Comparison of ENCODE assay signal across 1 cellular context in the genomic region with DNA sequence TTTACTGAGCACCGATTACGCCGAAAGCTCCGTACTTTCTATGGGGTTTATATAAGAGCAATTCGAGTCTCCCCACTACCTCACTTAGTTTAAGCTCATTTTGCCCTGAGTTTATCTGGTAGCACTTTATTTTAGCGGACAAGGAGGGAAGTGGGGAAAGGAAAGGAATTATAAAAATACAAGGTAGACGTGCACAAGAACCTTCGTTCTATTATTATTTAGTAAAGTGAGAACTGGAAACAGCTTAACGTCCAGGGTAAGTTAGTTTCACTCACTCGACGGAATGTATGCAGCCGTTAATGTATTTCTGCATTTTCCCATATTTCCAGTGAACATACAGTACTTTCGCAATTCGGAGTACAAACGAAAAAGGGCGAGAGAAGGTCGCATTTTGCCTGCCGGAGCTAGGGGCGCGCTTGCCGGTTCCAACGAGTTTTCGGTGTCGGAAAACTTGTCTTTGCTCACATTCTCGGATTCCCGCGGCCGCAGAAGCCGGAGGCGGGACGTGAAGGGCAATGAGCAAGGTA.
TF ChIP-seq lines count a peak whose summit lies in the region.

No MANE protein-coding gene starts in this region.

TF ChIP-seq in HepG2, 621 proteins besides CTCF, POLR2A, EP300 and RAD21 (continued from another document):
- TF ChIP-seq ZNF564 (CRISPR knock-in tag; IDR thresholded peaks at IDR 0.05) (0 out of 2 replicates have a peak, but pooled peaks have one; percentile 59), ZNF883 (CRISPR knock-in tag; IDR thresholded peaks at IDR 0.05; ENCODE audit: not compliant biosample characterization) (no peak), JUND (CRISPR knock-in tag; IDR thresholded peaks at IDR 0.05) (no peak), HNRNPL (IDR thresholded peaks at IDR 0.05; ENCODE audit: low read depth, low read length) (no peak), ZSCAN12 (CRISPR knock-in tag; IDR thresholded peaks at IDR 0.05) (no peak), ZZZ3 (CRISPR knock-in tag; IDR thresholded peaks at IDR 0.05; ENCODE audit: borderline replicate concordance) (no peak), PBX3 (CRISPR knock-in tag; IDR thresholded peaks at IDR 0.05; ENCODE audit: borderline replicate concordance) (no peak), ZNF839 (CRISPR knock-in tag; IDR thresholded peaks at IDR 0.05; ENCODE audit: borderline replicate concordance) (no peak), MBD4 (IDR thresholded peaks at IDR 0.05; ENCODE audit: borderline replicate concordance, low read length) (0 out of 2 replicates have a peak, but pooled peaks have one; percentile 23), PHF8 (CRISPR knock-in tag; IDR thresholded peaks at IDR 0.05) (no peak), ZNF441 (CRISPR knock-in tag; IDR thresholded peaks at IDR 0.05; ENCODE audit: borderline replicate concordance) (no peak; the same call in 1 of the 2 replicates), ZNF230 (CRISPR knock-in tag; IDR thresholded peaks at IDR 0.05) (no peak), MEF2D (CRISPR knock-in tag; IDR thresholded peaks at IDR 0.05) (no peak), ZNF501 (CRISPR knock-in tag; IDR thresholded peaks at IDR 0.05) (no peak), SMYD3 (CRISPR knock-in tag; IDR thresholded peaks at IDR 0.05) (no peak), ZSCAN30 (CRISPR knock-in tag; IDR thresholded peaks at IDR 0.05) (0 out of 2 replicates have a peak, but pooled peaks have one; percentile 30), ZNF775 (CRISPR knock-in tag; IDR thresholded peaks at IDR 0.05; ENCODE audit: borderline replicate concordance) (0 out of 2 replicates have a peak, but pooled peaks have one; percentile 10), ZNF589 (CRISPR knock-in tag; conservative IDR thresholded peaks at IDR 0.05) (peak; percentile 91; the same call in 1 of the 2 replicates), ZNF782 (CRISPR knock-in tag; IDR thresholded peaks at IDR 0.05; ENCODE audit: borderline replicate concordance) (no peak), AHR (CRISPR knock-in tag; IDR thresholded peaks at IDR 0.05) (no peak), THAP7 (CRISPR knock-in tag; IDR thresholded peaks at IDR 0.05) (no peak), HOXA5 (CRISPR knock-in tag; IDR thresholded peaks at IDR 0.05) (no peak), DMTF1 (CRISPR knock-in tag; IDR thresholded peaks at IDR 0.05) (no peak), CEBPG (CRISPR knock-in tag; IDR thresholded peaks at IDR 0.05) (peak; percentile 45), ZNF460 (CRISPR knock-in tag; IDR thresholded peaks at IDR 0.05; ENCODE audit: borderline replicate concordance) (no peak), NFATC3 (CRISPR knock-in tag; IDR thresholded peaks at IDR 0.05) (no peak), ZNF761 (CRISPR knock-in tag; conservative IDR thresholded peaks at IDR 0.05) (0 out of 2 replicates have a peak, but pooled peaks have one; percentile 31), STAG1 (CRISPR knock-in tag; IDR thresholded peaks at IDR 0.05) (peak; percentile 31), TCF7 (IDR thresholded peaks at IDR 0.05; ENCODE audit: low read depth) (no peak), AGO2 (optimal IDR thresholded peaks at IDR 0.05; ENCODE audit: low read depth, low read length) (no peak), ZNF616 (CRISPR knock-in tag; IDR thresholded peaks at IDR 0.05; ENCODE audit: low read depth) (no peak), BRD4 (CRISPR knock-in tag; IDR thresholded peaks at IDR 0.05) (0 out of 2 replicates have a peak, but pooled peaks have one; percentile 72), ZNF468 (CRISPR knock-in tag; IDR thresholded peaks at IDR 0.05) (no peak), MYPOP (CRISPR knock-in tag; IDR thresholded peaks at IDR 0.05) (no peak; the same call in 1 of the 2 replicates), PITX1 (CRISPR knock-in tag; IDR thresholded peaks at IDR 0.05) (no peak), REPIN1 (CRISPR knock-in tag; IDR thresholded peaks at IDR 0.05; ENCODE audit: borderline replicate concordance, low read depth) (peak; percentile 89; the same call in 1 of the 2 replicates), PREB (CRISPR knock-in tag; IDR thresholded peaks at IDR 0.05) (no peak), SALL1 (CRISPR knock-in tag; IDR thresholded peaks at IDR 0.05) (no peak), FOXJ3 (CRISPR knock-in tag; IDR thresholded peaks at IDR 0.05; ENCODE audit: borderline replicate concordance) (peak; percentile 25; the same call in 1 of the 2 replicates), HNRNPLL (IDR thresholded peaks at IDR 0.05; ENCODE audit: low read depth, low read length, poor library complexity, severe bottlenecking) (peak; percentile 84), ZBTB1 (CRISPR knock-in tag; IDR thresholded peaks at IDR 0.05; ENCODE audit: borderline replicate concordance) (no peak), KAT7 (CRISPR knock-in tag; IDR thresholded peaks at IDR 0.05; ENCODE audit: borderline replicate concordance) (peak; percentile 88; the same call in 1 of the 2 replicates), PAWR (CRISPR knock-in tag; IDR thresholded peaks at IDR 0.05; ENCODE audit: borderline replicate concordance) (0 out of 2 replicates have a peak, but pooled peaks have one; percentile 24), CEBPB (IDR thresholded peaks at IDR 0.05; ENCODE audit: borderline replicate concordance, low read depth, low read length) (peak; percentile 80), ELF4 (CRISPR knock-in tag; IDR thresholded peaks at IDR 0.05; ENCODE audit: borderline replicate concordance) (peak; percentile 13; the same call in 1 of the 2 replicates), NCOA1 (CRISPR knock-in tag; IDR thresholded peaks at IDR 0.05) (no peak), XBP1 (CRISPR knock-in tag; IDR thresholded peaks at IDR 0.05) (no peak; the same call in 1 of the 2 replicates), ZNF234 (CRISPR knock-in tag; conservative IDR thresholded peaks at IDR 0.05) (0 out of 2 replicates have a peak, but pooled peaks have one; percentile 21)
- TF ChIP-seq, protein P1, sequence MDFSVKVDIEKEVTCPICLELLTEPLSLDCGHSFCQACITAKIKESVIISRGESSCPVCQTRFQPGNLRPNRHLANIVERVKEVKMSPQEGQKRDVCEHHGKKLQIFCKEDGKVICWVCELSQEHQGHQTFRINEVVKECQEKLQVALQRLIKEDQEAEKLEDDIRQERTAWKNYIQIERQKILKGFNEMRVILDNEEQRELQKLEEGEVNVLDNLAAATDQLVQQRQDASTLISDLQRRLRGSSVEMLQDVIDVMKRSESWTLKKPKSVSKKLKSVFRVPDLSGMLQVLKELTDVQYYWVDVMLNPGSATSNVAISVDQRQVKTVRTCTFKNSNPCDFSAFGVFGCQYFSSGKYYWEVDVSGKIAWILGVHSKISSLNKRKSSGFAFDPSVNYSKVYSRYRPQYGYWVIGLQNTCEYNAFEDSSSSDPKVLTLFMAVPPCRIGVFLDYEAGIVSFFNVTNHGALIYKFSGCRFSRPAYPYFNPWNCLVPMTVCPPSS (IDR thresholded peaks at IDR 0.05), result no peak
- TF ChIP-seq, protein P2, sequence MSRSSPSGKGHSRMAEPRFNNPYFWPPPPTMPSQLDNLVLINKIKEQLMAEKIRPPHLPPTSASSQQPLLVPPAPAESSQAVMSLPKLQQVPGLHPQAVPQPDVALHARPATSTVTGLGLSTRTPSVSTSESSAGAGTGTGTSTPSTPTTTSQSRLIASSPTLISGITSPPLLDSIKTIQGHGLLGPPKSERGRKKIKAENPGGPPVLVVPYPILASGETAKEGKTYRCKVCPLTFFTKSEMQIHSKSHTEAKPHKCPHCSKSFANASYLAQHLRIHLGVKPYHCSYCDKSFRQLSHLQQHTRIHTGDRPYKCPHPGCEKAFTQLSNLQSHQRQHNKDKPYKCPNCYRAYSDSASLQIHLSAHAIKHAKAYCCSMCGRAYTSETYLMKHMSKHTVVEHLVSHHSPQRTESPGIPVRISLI (CRISPR knock-in tag; IDR thresholded peaks at IDR 0.05; ENCODE audit: borderline replicate concordance), result no peak
- TF ChIP-seq, protein P3, sequence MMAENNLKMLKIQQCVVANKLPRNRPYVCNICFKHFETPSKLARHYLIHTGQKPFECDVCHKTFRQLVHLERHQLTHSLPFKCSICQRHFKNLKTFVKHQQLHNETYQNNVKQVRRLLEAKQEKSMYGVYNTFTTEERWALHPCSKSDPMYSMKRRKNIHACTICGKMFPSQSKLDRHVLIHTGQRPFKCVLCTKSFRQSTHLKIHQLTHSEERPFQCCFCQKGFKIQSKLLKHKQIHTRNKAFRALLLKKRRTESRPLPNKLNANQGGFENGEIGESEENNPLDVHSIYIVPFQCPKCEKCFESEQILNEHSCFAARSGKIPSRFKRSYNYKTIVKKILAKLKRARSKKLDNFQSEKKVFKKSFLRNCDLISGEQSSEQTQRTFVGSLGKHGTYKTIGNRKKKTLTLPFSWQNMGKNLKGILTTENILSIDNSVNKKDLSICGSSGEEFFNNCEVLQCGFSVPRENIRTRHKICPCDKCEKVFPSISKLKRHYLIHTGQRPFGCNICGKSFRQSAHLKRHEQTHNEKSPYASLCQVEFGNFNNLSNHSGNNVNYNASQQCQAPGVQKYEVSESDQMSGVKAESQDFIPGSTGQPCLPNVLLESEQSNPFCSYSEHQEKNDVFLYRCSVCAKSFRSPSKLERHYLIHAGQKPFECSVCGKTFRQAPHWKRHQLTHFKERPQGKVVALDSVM (CRISPR knock-in tag; IDR thresholded peaks at IDR 0.05), result 0 out of 2 replicates have a peak, but pooled peaks have one; percentile 14
